ENCODE assay signal across 1 cellular context in genomic region chr2:227322530-227323190, GRCh38.
TF ChIP-seq lines count a peak whose summit lies in the region.

No MANE protein-coding gene starts in this region.

TF ChIP-seq in HepG2, 621 proteins besides CTCF, POLR2A, EP300 and RAD21:
- peak; percentile 99 for TF ChIP-seq ZNF850 (CRISPR knock-in tag; conservative IDR thresholded peaks at IDR 0.05)
- TF ChIP-seq, protein P1, sequence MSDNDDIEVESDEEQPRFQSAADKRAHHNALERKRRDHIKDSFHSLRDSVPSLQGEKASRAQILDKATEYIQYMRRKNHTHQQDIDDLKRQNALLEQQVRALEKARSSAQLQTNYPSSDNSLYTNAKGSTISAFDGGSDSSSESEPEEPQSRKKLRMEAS (IDR thresholded peaks at IDR 0.05): no peak
- no peak for TF ChIP-seq CENPX (CRISPR knock-in tag; IDR thresholded peaks at IDR 0.05)
- TF ChIP-seq ZNF281 (CRISPR knock-in tag; IDR thresholded peaks at IDR 0.05; ENCODE audit: borderline replicate concordance): no peak
TF ChIP-seq in HepG2: peak in this region for 1.
